ENCODE assay signal across 13 cellular contexts in the genomic region with DNA sequence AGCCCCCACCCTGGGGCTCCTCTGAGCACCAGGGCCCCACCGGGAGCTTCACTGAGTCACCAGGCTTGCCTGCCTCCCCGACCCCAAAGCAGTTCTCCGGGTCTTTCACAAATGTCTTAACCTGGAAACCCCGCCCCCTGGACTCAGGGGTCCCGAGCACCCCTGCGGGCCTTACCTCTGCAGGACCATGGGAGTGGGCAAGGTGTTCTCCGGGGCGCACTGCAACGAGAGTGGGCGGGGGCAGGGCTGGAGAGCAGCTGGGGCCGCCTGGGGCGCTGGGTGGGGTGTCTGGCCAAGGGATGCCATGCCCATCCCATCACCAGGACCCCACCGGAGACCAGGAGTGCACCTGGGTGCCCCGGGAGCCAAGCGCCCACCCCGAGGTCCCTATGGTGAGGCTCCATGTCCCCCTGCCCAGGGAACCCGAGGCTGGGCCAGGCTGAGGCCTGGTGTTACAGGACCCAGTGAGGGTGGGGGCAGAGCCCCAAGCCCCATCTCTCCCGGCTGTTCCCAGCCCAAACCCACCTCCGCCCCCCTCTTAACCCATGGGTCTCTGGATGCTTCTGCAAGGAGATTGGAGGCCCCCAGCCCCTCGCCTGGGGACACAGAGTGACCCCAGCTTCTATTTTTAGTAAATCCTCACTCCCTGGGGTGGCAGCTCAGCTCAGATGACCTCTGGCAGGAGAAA. TPM values are rescaled to one million over a fixed set of nuclear protein-coding genes. Genes with fewer than 3 reads are reported as not detected.
DNase-seq lines count a peak whose midpoint lies in the region; ATAC-seq and TF ChIP-seq lines count a peak whose summit lies in the region.
"Had no signal": no experiment of that assay in that cellular context is flagged by ENCODE, and none has a peak within 500 bp of the region (broad histone marks: within the 10 kb centered on the region; RNA-seq: fewer than 3 reads in every experiment).

No MANE protein-coding gene starts in this region.

- H3K4me1 Mint-ChIP-seq in chondrocyte (ENCODE audit: low read depth) = peaks cover 3% of the 10 kb centered on the region
- H3K4me1 Mint-ChIP-seq in naive thymus-derived CD4-positive, alpha-beta T cell = peaks cover 4 to 35% (median 23%) of the 10 kb centered on the region in 7 donors

- H3K36me3 ChIP-seq in heart left ventricle = peaks cover 0 to 70% (median 55%) of the 10 kb centered on the region in 9 donors
- H3K36me3 ChIP-seq in naive thymus-derived CD4-positive, alpha-beta T cell (ENCODE audit: control insufficient read depth in 2 of 3, insufficient read depth in 3 of 3, low read length in 3 of 3) = peaks cover 0 to 64% (median 24%) of the 10 kb centered on the region in 3 experiments

- POLR2A ChIA-PET in naive thymus-derived CD4-positive, alpha-beta T cell (lab: Charles Lee) = interaction anchor here (4.5 to 6.5 kb wide), 3 partner anchors 7 to 12 kb away, joined by 21 to 42 read pairs (median 34); a partner anchor contains a TSS

- no peak overlapping the region for H3K27ac Mint-ChIP-seq in chondrocyte (ENCODE audit: unreplicated experiment)
- peak overlapping the region in 6 of 9 donors; percentile 31 to 96 (median 73) for H3K27ac Mint-ChIP-seq in naive thymus-derived CD4-positive, alpha-beta T cell

- no peak overlapping the region for H3K4me3 ChIP-seq in heart left ventricle
- no peak overlapping the region for H3K4me3 ChIP-seq in naive thymus-derived CD4-positive, alpha-beta T cell (ENCODE audit: low read length)

- no peak for TF ChIP-seq POLR2A in heart left ventricle (IDR thresholded peaks at IDR 0.05)

- WGBS in heart left ventricle, 4 donors = 80 to 85% (median 81%) methylated on average over 11 to 20 of the region's 20 CpGs

- peak in 1 of 5 donors; percentile 33 for DNase-seq in heart left ventricle
- no peak for DNase-seq in left cardiac atrium
- peak; percentile 91 for DNase-seq in chondrocyte (ENCODE audit: low spot score)
- DNase-seq in naive thymus-derived CD4-positive, alpha-beta T cell = no peak
- peak; percentile 51 for DNase-seq in ureter (ENCODE audit: low spot score)
- no peak for DNase-seq in GDM1 (lab: John Stamatoyannopoulos, UW)
- no peak for DNase-seq in kidney tubule cell (ENCODE audit: low spot score)
- DNase-seq: activated CD8-positive, alpha-beta memory T cell treated with anti-CD3 and anti-CD28 coated beads for 24 hours; NCI-H1092 treated with DMSO at 0.1 percent for 48 hours; NCI-H526 treated with DMSO at 0.1 percent for 48 hours; stimulated activated naive CD4-positive, alpha-beta T cell treated with Interleukin-2 at 50 U/mL for 16 hours had no signal

- peaks cover 4% of the 10 kb centered on the region for H3K9me3 Mint-ChIP-seq in chondrocyte (ENCODE audit: low read depth)
- H3K9me3 Mint-ChIP-seq in naive thymus-derived CD4-positive, alpha-beta T cell = peaks cover 0 to 3% (median 0%) of the 10 kb centered on the region in 11 donors

- peaks cover 0 to 13% (median 8%) of the 10 kb centered on the region in 12 donors for H3K9me3 ChIP-seq in heart left ventricle
- peaks cover 0 to 4% (median 0%) of the 10 kb centered on the region in 3 experiments for H3K9me3 ChIP-seq in naive thymus-derived CD4-positive, alpha-beta T cell (ENCODE audit: control insufficient read depth in 2 of 3, low read length in 3 of 3)
- H3K9me3 ChIP-seq: BE2C had no signal

- intact Hi-C loops in heart left ventricle (cut with DNase I) = no loop called here
- intact Hi-C loops in left cardiac atrium (cut with DNase I) = no loop called here
- intact Hi-C loops in naive thymus-derived CD4-positive, alpha-beta T cell (cut with micrococcal nuclease) = no loop called here

- H3K36me3 Mint-ChIP-seq in chondrocyte (ENCODE audit: low read depth) = peaks cover 10% of the 10 kb centered on the region
- H3K36me3 Mint-ChIP-seq in naive thymus-derived CD4-positive, alpha-beta T cell = peaks cover 0 to 11% (median 0%) of the 10 kb centered on the region in 5 donors

- H3K4me1 ChIP-seq in heart left ventricle = peaks cover 7 to 63% (median 49%) of the 10 kb centered on the region in 12 donors
- H3K4me1 ChIP-seq in naive thymus-derived CD4-positive, alpha-beta T cell (ENCODE audit: control insufficient read depth in 2 of 2, insufficient read depth in 2 of 2, low read length in 2 of 2) = peaks cover 22 to 40% of the 10 kb centered on the region in 2 donors

- no peak for TF ChIP-seq CTCF in heart left ventricle (IDR thresholded peaks at IDR 0.05)
- TF ChIP-seq CTCF in chondrocyte (IDR thresholded peaks at IDR 0.05) = no peak

- no peak overlapping the region for H3K4me3 Mint-ChIP-seq in chondrocyte (ENCODE audit: unreplicated experiment)
- H3K4me3 Mint-ChIP-seq in naive thymus-derived CD4-positive, alpha-beta T cell = peak overlapping the region in 1 of 10 donors; percentile 3

- H3K27me3 Mint-ChIP-seq in chondrocyte (ENCODE audit: low read depth) = no peaks in the 10 kb centered on the region
- H3K27me3 Mint-ChIP-seq in naive thymus-derived CD4-positive, alpha-beta T cell = no peaks in the 10 kb centered on the region

- no peaks in the 10 kb centered on the region for H3K27me3 ChIP-seq in heart left ventricle
- no peaks in the 10 kb centered on the region for H3K27me3 ChIP-seq in naive thymus-derived CD4-positive, alpha-beta T cell (ENCODE audit: control insufficient read depth in 2 of 2, insufficient read depth in 2 of 2, low read length in 2 of 2)
- H3K27me3 ChIP-seq: BE2C had no signal

- CTCF ChIA-PET in naive thymus-derived CD4-positive, alpha-beta T cell (lab: Charles Lee) = no interaction called here

- H3K27ac ChIP-seq in heart left ventricle = peak overlapping the region; percentile 63 to 99 (median 90)
- H3K27ac ChIP-seq in naive thymus-derived CD4-positive, alpha-beta T cell (ENCODE audit: low read depth, low read length) = peak overlapping the region; percentile 97

- ATAC-seq in heart left ventricle = peak in 1 of 4 donors; percentile 6
- no peak for ATAC-seq in left cardiac atrium
- ATAC-seq in naive thymus-derived CD4-positive, alpha-beta T cell = no peak
- ATAC-seq in GM21717 (IDR thresholded peaks at IDR 0.05; ENCODE audit: unreplicated experiment) = no peak

RNA-seq across cellular contexts. Expression of a gene that starts 10.9 kb away (rescaled TPM):
- total RNA-seq in heart left ventricle (100 to 1,000 TPM; 129 to 318 (median 155) TPM), left cardiac atrium (100 to 1,000 TPM; 127 to 174 TPM), chondrocyte (32.8 to 127 TPM (median 125 TPM) in 3 replicates), ureter (151 TPM)
- polyA plus RNA-seq in heart left ventricle = 100 to 1,000 TPM; 110 to 197 TPM
- total RNA-seq in naive thymus-derived CD4-positive, alpha-beta T cell = 100 to 1,000 TPM; 190 to 347 (median 238) TPM
- polyA plus RNA-seq in naive thymus-derived CD4-positive, alpha-beta T cell = 10 to 100 TPM; 28.8 to 52.9 TPM

RNA-seq across cellular contexts. Expression of a gene that starts 24.6 kb away (rescaled TPM):
- 10 to 100 TPM; 47.3 to 81.8 (median 52.6) TPM for total RNA-seq in heart left ventricle
- polyA plus RNA-seq in heart left ventricle = 10 to 100 TPM; 39.4 to 46.2 TPM
- total RNA-seq in left cardiac atrium = 10 to 100 TPM; 51.4 to 54.3 TPM
- 61.0 to 66.2 TPM (median 65.9 TPM) in 3 replicates for total RNA-seq in chondrocyte
- 10 to 100 TPM; 53.0 to 70.8 (median 67.5) TPM for total RNA-seq in naive thymus-derived CD4-positive, alpha-beta T cell
- 1 to 10 TPM; 5.2 to 6.5 TPM for polyA plus RNA-seq in naive thymus-derived CD4-positive, alpha-beta T cell
- total RNA-seq in ureter = 102 TPM

RNA-seq across cellular contexts. Expression of a gene that starts 56.0 kb away (rescaled TPM):
- total RNA-seq in heart left ventricle (10 to 100 TPM; 10.8 to 32.3 (median 16.7) TPM), left cardiac atrium (10 to 100 TPM; 24.9 to 28.6 TPM), chondrocyte (34.6 to 48.0 TPM (median 45.5 TPM) in 3 replicates), ureter (51.0 TPM)
- 10 to 100 TPM in 1 of 2 donors, 1 to 10 TPM in 1; 7.1 to 18.6 TPM for polyA plus RNA-seq in heart left ventricle
- 100 to 1,000 TPM in 4 of 5 experiments, 10 to 100 TPM in 1; 93.2 to 269 (median 117) TPM for total RNA-seq in naive thymus-derived CD4-positive, alpha-beta T cell
- 100 to 1,000 TPM in 1 of 2 donors, 10 to 100 TPM in 1; 49.5 to 114 TPM for polyA plus RNA-seq in naive thymus-derived CD4-positive, alpha-beta T cell

RNA-seq across cellular contexts. Expression of a gene that starts 56.6 kb away (rescaled TPM):
- 1 to 10 TPM in 8 of 9 donors, not detected in 1; 1.7 to 6.2 (median 2.3) TPM for total RNA-seq in heart left ventricle
- 1 to 10 TPM; 4.4 to 5.8 TPM for polyA plus RNA-seq in heart left ventricle
- total RNA-seq in left cardiac atrium = 1 to 10 TPM in 1 of 2 donors, under 1 TPM in 1; 0.89 to 2.3 TPM
- 2.4 to 3.9 TPM (median 3.2 TPM) in 3 replicates for total RNA-seq in chondrocyte
- 10 to 100 TPM; 12.2 to 26.8 (median 15.7) TPM for total RNA-seq in naive thymus-derived CD4-positive, alpha-beta T cell
- 1 to 10 TPM in 1 of 2 donors, under 1 TPM in 1; 0.73 to 1.9 TPM for polyA plus RNA-seq in naive thymus-derived CD4-positive, alpha-beta T cell
- total RNA-seq in ureter = 5.9 TPM

Comparison
In these comparisons a context has a peak if more than half of its experiments do, and no peak if none do; other contexts are left out.
1. DNase-seq: peak in chondrocyte (single experiment) and ureter (single experiment); none in left cardiac atrium (single experiment), naive thymus-derived CD4-positive, alpha-beta T cell (0 of 9), GDM1 (single experiment) and kidney tubule cell (single experiment).